Comparison of ENCODE assay signal across 19 cellular contexts in the genomic region with DNA sequence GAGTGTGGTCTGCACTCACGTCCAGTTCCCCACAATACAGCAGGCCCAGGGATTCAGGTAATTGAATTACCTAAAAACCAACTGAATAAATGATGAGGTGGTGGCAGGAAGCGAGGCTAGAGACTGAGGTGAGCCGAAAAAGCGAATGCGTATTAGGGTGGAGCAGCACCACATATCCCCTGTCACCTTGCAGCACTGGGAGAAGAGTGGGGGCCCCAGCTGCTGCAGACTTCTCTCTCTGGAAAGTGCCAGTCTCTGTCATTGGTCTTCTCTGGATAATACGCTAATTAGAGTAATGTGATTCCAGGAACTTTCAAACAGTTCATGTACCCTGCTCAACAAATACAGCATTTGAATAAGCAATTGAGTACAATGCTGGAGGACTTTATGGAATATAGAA.
DNase-seq lines count a peak whose midpoint lies in the region; ATAC-seq, FAIRE-seq and TF ChIP-seq lines count a peak whose summit lies in the region.
"Had no signal": no experiment of that assay in that cellular context is flagged by ENCODE, and none has a peak within 500 bp of the region (broad histone marks: within the 10 kb centered on the region; RNA-seq: fewer than 3 reads in every experiment).

No MANE protein-coding gene starts in this region.

- no peak overlapping the region; a peak in 1 of 4 replicates for H3K9ac ChIP-seq in K562 (ENCODE audit: insufficient read depth in 1 of 2, low read depth in 2 of 2, low read length in 2 of 2)
- H3K9ac ChIP-seq: BLaER1 treated with 17β-estradiol and CSF1 and Interleukin-3, amounts not matched to agents 10 nM and 100 nM had no signal

- BruUV-seq in K562 (replicated peaks; lab: Mats Ljungman, UMichigan) = no TSS peak

- no peak for TF ChIP-seq RAD21 in K562 (CRISPR knock-in tag; conservative IDR thresholded peaks at IDR 0.05 in 1 of 2, IDR thresholded peaks at IDR 0.05 in 1 of 2)

- intact Hi-C loops in K562 (cut with micrococcal nuclease) = no loop called here
- intact Hi-C loops in activated T-helper 2 cell treated with anti-CD3 and anti-CD28 coated beads, Interferon-gamma antibody, Interleukin-2, Interleukin-4, amounts not matched to agents 10 μg/mL and 5 μg/mL and 100 μg/mL, durations not matched to agents 14 hours and 24 hours and 36 hours (cut with micrococcal nuclease) = no loop called here

- no peak overlapping the region for H3K4me3 Mint-ChIP-seq in GM23338
- H3K4me3 Mint-ChIP-seq in activated T-helper 2 cell treated with anti-CD3 and anti-CD28 coated beads, Interferon-gamma antibody, Interleukin-2, Interleukin-4, amounts not matched to agents 10 μg/mL and 5 μg/mL and 100 μg/mL, durations not matched to agents 14 hours and 24 hours and 36 hours (ENCODE audit: low read depth) = no peak overlapping the region
- H3K4me3 Mint-ChIP-seq in activated naive CD8-positive, alpha-beta T cell treated with anti-CD3 and anti-CD28 coated beads for 36 hours = no peak overlapping the region
- H3K4me3 Mint-ChIP-seq: CD8-positive, alpha-beta T cell; HFFc6 had no signal

- POLR2A ChIA-PET in K562 (lab: Yijun Ruan, JAX) = interaction anchor here (1.1 to 1.3 kb wide), 2 partner anchors 8 to 11 kb away, joined by 3 read pairs; no protein-coding TSS in a partner anchor

- TF ChIP-seq EP300 in K562 (IDR thresholded peaks at IDR 0.05; ENCODE audit: low read length) = no peak

- in situ Hi-C loops in K562 (cut with MboI) = no loop called here

- no peaks in the 10 kb centered on the region for H3K9me3 ChIP-seq in K562 (replicated peaks; ENCODE audit: control insufficient read depth, insufficient read depth, low read depth, low read length)
- H3K9me3 ChIP-seq: BLaER1 treated with 17β-estradiol and CSF1 and Interleukin-3, amounts not matched to agents 10 nM and 100 nM had no signal

- ATAC-seq in GM23338 (peak; percentile 64), K562 (peak; percentile 46)
- ATAC-seq: CD8-positive, alpha-beta T cell; HCT116 had no signal

- peak; percentile 49 for DNase-seq in NCI-H510A treated with DMSO at 0.1 percent for 48 hours (lab: John Stamatoyannopoulos, UW)
- DNase-seq in NCI-H510A (lab: John Stamatoyannopoulos, UW) = no peak
- DNase-seq in GM23338 (ENCODE audit: low spot score) = no peak
- DNase-seq in NCI-H69 (lab: John Stamatoyannopoulos, UW) = peak; percentile 38
- no peak for DNase-seq in K562 (ENCODE audit: extremely low read depth in 1 of 4, low spot score in 3 of 4)
- no peak for DNase-seq in amygdala (lab: John Stamatoyannopoulos, UW)
- no peak for DNase-seq in activated T-helper 2 cell treated with anti-CD3 and anti-CD28 coated beads, Interferon-gamma antibody, Interleukin-2, Interleukin-4, amounts not matched to agents 10 μg/mL and 5 μg/mL and 100 μg/mL, durations not matched to agents 14 hours and 24 hours and 36 hours (ENCODE audit: low spot score)
- no peak for DNase-seq in activated naive CD8-positive, alpha-beta T cell treated with anti-CD3 and anti-CD28 coated beads for 36 hours
- DNase-seq: 8988T; Calu3; CD8-positive, alpha-beta T cell; DMS79 treated with DMSO at 0.1 percent for 48 hours; GF-D8; GOT3; H7; HFFc6 had no signal

- no peaks in the 10 kb centered on the region for H3K9me2 ChIP-seq in GM23338 (ENCODE audit: insufficient read depth)

- peaks cover 13% of the 10 kb centered on the region for H3K4me1 ChIP-seq in GM23338 (ENCODE audit: insufficient read depth)
- no peaks in the 10 kb centered on the region for H3K4me1 ChIP-seq in K562 (replicated peaks in 1 of 2; ENCODE audit: control insufficient read depth in 2 of 2, insufficient read depth in 2 of 2, low read length in 2 of 2)

- no peaks in the 10 kb centered on the region for H3K27me3 Mint-ChIP-seq in GM23338 (ENCODE audit: insufficient read depth, low read depth, poor library complexity)
- no peaks in the 10 kb centered on the region for H3K27me3 Mint-ChIP-seq in activated T-helper 2 cell treated with anti-CD3 and anti-CD28 coated beads, Interferon-gamma antibody, Interleukin-2, Interleukin-4, amounts not matched to agents 10 μg/mL and 5 μg/mL and 100 μg/mL, durations not matched to agents 14 hours and 24 hours and 36 hours (ENCODE audit: low read depth)
- H3K27me3 Mint-ChIP-seq in activated naive CD8-positive, alpha-beta T cell treated with anti-CD3 and anti-CD28 coated beads for 36 hours = no peaks in the 10 kb centered on the region

- H3K79me2 ChIP-seq in GM23338 (replicated peaks; ENCODE audit: insufficient read depth) (no peaks in the 10 kb centered on the region), K562 (ENCODE audit: control insufficient read depth, insufficient read depth, low read length) (no peaks in the 10 kb centered on the region)

- FAIRE-seq in K562 (lab: Jason Lieb, UNC) = no peak
- FAIRE-seq: HTR-8/SVneo had no signal

- 91% methylated on average over 6 of the region's 6 CpGs for whole genome bisulfite sequencing in K562 (ENCODE audit: insufficient coverage, low coverage, missing lambda C conversion rate)

- no peaks in the 10 kb centered on the region for H3F3A ChIP-seq in GM23338 (replicated peaks; ENCODE audit: low read depth)

- peaks cover 20% of the 10 kb centered on the region for H3K4me1 Mint-ChIP-seq in GM23338
- no peaks in the 10 kb centered on the region for H3K4me1 Mint-ChIP-seq in activated T-helper 2 cell treated with anti-CD3 and anti-CD28 coated beads, Interferon-gamma antibody, Interleukin-2, Interleukin-4, amounts not matched to agents 10 μg/mL and 5 μg/mL and 100 μg/mL, durations not matched to agents 14 hours and 24 hours and 36 hours (ENCODE audit: low read depth)
- H3K4me1 Mint-ChIP-seq in activated naive CD8-positive, alpha-beta T cell treated with anti-CD3 and anti-CD28 coated beads for 36 hours = no peaks in the 10 kb centered on the region

- H3K9me1 ChIP-seq in K562 (ENCODE audit: control insufficient read depth, insufficient read depth, low read length) = no peaks in the 10 kb centered on the region

- no peak for TF ChIP-seq POLR2A in K562 (conservative IDR thresholded peaks at IDR 0.05)

- no peak overlapping the region for H2AFZ ChIP-seq in GM23338
- H2AFZ ChIP-seq in K562 (ENCODE audit: low read depth, low read length) = no peak overlapping the region

- no peaks in the 10 kb centered on the region for H3K27me3 ChIP-seq in GM23338 (ENCODE audit: insufficient read depth)
- H3K27me3 ChIP-seq in K562 (ENCODE audit: control insufficient read depth in 2 of 2, insufficient read depth in 2 of 2, low read length in 2 of 2) = no peaks in the 10 kb centered on the region
- H3K27me3 ChIP-seq: BLaER1 treated with 17β-estradiol and CSF1 and Interleukin-3, amounts not matched to agents 10 nM and 100 nM had no signal

- no peak overlapping the region for H3K27ac Mint-ChIP-seq in GM23338
- no peak overlapping the region for H3K27ac Mint-ChIP-seq in activated T-helper 2 cell treated with anti-CD3 and anti-CD28 coated beads, Interferon-gamma antibody, Interleukin-2, Interleukin-4, amounts not matched to agents 10 μg/mL and 5 μg/mL and 100 μg/mL, durations not matched to agents 14 hours and 24 hours and 36 hours
- H3K27ac Mint-ChIP-seq in activated naive CD8-positive, alpha-beta T cell treated with anti-CD3 and anti-CD28 coated beads for 36 hours = no peak overlapping the region
- H3K27ac Mint-ChIP-seq: CD8-positive, alpha-beta T cell; HFFc6 had no signal

- no peak for TF ChIP-seq CTCF in GM23338 (conservative IDR thresholded peaks at IDR 0.05; ENCODE audit: low read depth in 2 of 2)
- TF ChIP-seq CTCF in K562 (IDR thresholded peaks at IDR 0.05 in 2 of 3, conservative IDR thresholded peaks at IDR 0.05 in 1 of 3; ENCODE audit: insufficient read depth in 2 of 3, low read depth in 1 of 3, low read length in 3 of 3) = no peak

- CTCF ChIA-PET in K562 (lab: Yijun Ruan, JAX; ENCODE audit: low intra/inter-chr PET ratio) = no interaction called here

- no peaks in the 10 kb centered on the region for H3K36me3 Mint-ChIP-seq in GM23338 (ENCODE audit: low read depth)
- no peaks in the 10 kb centered on the region for H3K36me3 Mint-ChIP-seq in activated T-helper 2 cell treated with anti-CD3 and anti-CD28 coated beads, Interferon-gamma antibody, Interleukin-2, Interleukin-4, amounts not matched to agents 10 μg/mL and 5 μg/mL and 100 μg/mL, durations not matched to agents 14 hours and 24 hours and 36 hours (ENCODE audit: low read depth)
- H3K36me3 Mint-ChIP-seq in activated naive CD8-positive, alpha-beta T cell treated with anti-CD3 and anti-CD28 coated beads for 36 hours = peaks cover 2% of the 10 kb centered on the region

- H3K36me3 ChIP-seq in GM23338 (ENCODE audit: insufficient read depth) = no peaks in the 10 kb centered on the region
- peaks cover 16% of the 10 kb centered on the region; the same call in 2 of the 3 replicates for H3K36me3 ChIP-seq in K562 (ENCODE audit: control insufficient read depth, insufficient read depth, low read length)

- H3K4me3 ChIP-seq in GM23338 (no peak overlapping the region), K562 (no peak overlapping the region)
- H3K4me3 ChIP-seq: BLaER1 treated with 17β-estradiol and CSF1 and Interleukin-3, amounts not matched to agents 10 nM and 100 nM had no signal

- H3K27ac ChIP-seq in GM23338 (ENCODE audit: low read depth) = no peak overlapping the region
- H3K27ac ChIP-seq in K562 (ENCODE audit: extremely low read depth, low read depth, low read length) = no peak overlapping the region
- H3K27ac ChIP-seq: BLaER1 treated with 17β-estradiol and CSF1 and Interleukin-3, amounts not matched to agents 10 nM and 100 nM had no signal

- no peak overlapping the region for H3K4me2 ChIP-seq in GM23338
- H3K4me2 ChIP-seq in K562 (ENCODE audit: insufficient read depth, low read length) = no peak overlapping the region
- H3K4me2 ChIP-seq: BLaER1 treated with 17β-estradiol and CSF1 and Interleukin-3, amounts not matched to agents 10 nM and 100 nM had no signal

- no peaks in the 10 kb centered on the region for H3K9me3 Mint-ChIP-seq in GM23338
- no peaks in the 10 kb centered on the region for H3K9me3 Mint-ChIP-seq in activated T-helper 2 cell treated with anti-CD3 and anti-CD28 coated beads, Interferon-gamma antibody, Interleukin-2, Interleukin-4, amounts not matched to agents 10 μg/mL and 5 μg/mL and 100 μg/mL, durations not matched to agents 14 hours and 24 hours and 36 hours
- no peaks in the 10 kb centered on the region for H3K9me3 Mint-ChIP-seq in activated naive CD8-positive, alpha-beta T cell treated with anti-CD3 and anti-CD28 coated beads for 36 hours
- H3K9me3 Mint-ChIP-seq: CD8-positive, alpha-beta T cell; HFFc6 had no signal

- H4K20me1 ChIP-seq in GM23338 (replicated peaks; ENCODE audit: insufficient read depth) (no peaks in the 10 kb centered on the region), K562 (replicated peaks; ENCODE audit: control insufficient read depth, insufficient read depth, low read length) (no peaks in the 10 kb centered on the region)
- H4K20me1 ChIP-seq: BLaER1 treated with 17β-estradiol and CSF1 and Interleukin-3, amounts not matched to agents 10 nM and 100 nM had no signal

TF ChIP-seq in K562, 482 proteins besides CTCF, POLR2A, EP300 and RAD21 (continues in another document):
- TF ChIP-seq GABPA (tag; conservative IDR thresholded peaks at IDR 0.05; ENCODE audit: low read depth) (no peak), ZNF57 (CRISPR knock-in tag; IDR thresholded peaks at IDR 0.05) (no peak), ETV5 (CRISPR knock-in tag; IDR thresholded peaks at IDR 0.05; ENCODE audit: low read depth) (no peak), ZC3H11A (IDR thresholded peaks at IDR 0.05; ENCODE audit: low read depth, low read length) (no peak), KDM4B (IDR thresholded peaks at IDR 0.05; ENCODE audit: borderline replicate concordance in 2 of 2, low read depth in 1 of 2) (no peak)

Comparison
In these comparisons a context has a peak if more than half of its experiments do, and no peak if none do; other contexts are left out.
1. DNase-seq: peak in NCI-H510A treated with DMSO at 0.1 percent for 48 hours (single experiment) and NCI-H69 (single experiment); none in NCI-H510A (single experiment), GM23338 (single experiment), K562 (0 of 4), amygdala (0 of 56), activated T-helper 2 cell treated with anti-CD3 and anti-CD28 coated beads, Interferon-gamma antibody, Interleukin-2, Interleukin-4, amounts not matched to agents 10 μg/mL and 5 μg/mL and 100 μg/mL, durations not matched to agents 14 hours and 24 hours and 36 hours (single experiment) and activated naive CD8-positive, alpha-beta T cell treated with anti-CD3 and anti-CD28 coated beads for 36 hours (single experiment).